16 cellular contexts compared by ENCODE assay signal in the genomic region with DNA sequence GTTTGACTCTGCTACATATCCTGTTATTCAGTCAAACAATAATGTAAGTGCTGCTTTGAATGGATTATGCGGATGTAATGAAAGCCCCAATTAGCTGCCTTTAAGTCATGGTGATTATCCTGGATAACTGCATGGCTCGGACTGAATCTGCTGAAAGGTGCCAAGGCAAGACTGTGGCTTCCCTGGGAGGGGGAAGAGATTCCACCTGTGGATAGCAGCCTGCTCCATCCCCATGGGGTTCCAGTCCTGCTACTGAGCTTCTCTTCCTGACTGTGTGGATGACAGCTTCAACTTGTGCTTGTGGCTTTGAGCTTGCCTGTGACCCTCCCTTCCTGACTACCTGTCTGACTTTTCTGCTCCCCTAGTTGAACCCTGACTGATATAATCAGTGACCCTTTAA.
DNase-seq lines count a peak whose midpoint lies in the region; ATAC-seq, FAIRE-seq and TF ChIP-seq lines count a peak whose summit lies in the region.
"Had no signal": no experiment of that assay in that cellular context is flagged by ENCODE, and none has a peak within 500 bp of the region (broad histone marks: within the 10 kb centered on the region; RNA-seq: fewer than 3 reads in every experiment).

No MANE protein-coding gene starts in this region.

- no peak overlapping the region for H3T11ph ChIP-seq in H9 (ENCODE audit: low read length)

- no peaks in the 10 kb centered on the region for H4K20me1 ChIP-seq in H9 (ENCODE audit: control insufficient read depth, insufficient read depth, insufficient read length)
- H4K20me1 ChIP-seq: BLaER1 treated with 17β-estradiol and CSF1 and Interleukin-3, amounts not matched to agents 10 nM and 100 nM had no signal

- DNase-seq in D341Med (ENCODE audit: low spot score) (peak; percentile 35), H9 (peak; percentile 35), NCI-H82 treated with DMSO at 0.1 percent for 48 hours (lab: John Stamatoyannopoulos, UW; ENCODE audit: unreplicated experiment) (peak; percentile 32), endodermal cell (peak; percentile 67), urothelium cell line (ENCODE audit: low spot score) (no peak), left ventricle myocardium inferior (no peak)
- no peak for DNase-seq in activated T-cell treated with anti-CD3 and anti-CD28 coated beads, Interleukin-2, amount 50 U/mL, for 4 hours
- DNase-seq in stimulated activated CD4-positive, alpha-beta T cell treated with anti-CD3 and anti-CD28 coated beads, Interleukin-4, amount 100 ng/mL, for 1 hour: no peak
- DNase-seq: ACHN; CD4-positive, CD25-positive, alpha-beta regulatory T cell; DMS79; GOT3; HCEC 1CT; HFFc6 had no signal

- H3K4me1 Mint-ChIP-seq in H9: peaks cover 12 to 15% of the 10 kb centered on the region in 2 experiments
- H3K4me1 Mint-ChIP-seq in endodermal cell: peaks cover 11% of the 10 kb centered on the region
- H3K4me1 Mint-ChIP-seq in activated T-cell treated with anti-CD3 and anti-CD28 coated beads, Interleukin-2, amount 50 U/mL, for 4 hours (ENCODE audit: low read depth): no peaks in the 10 kb centered on the region
- H3K4me1 Mint-ChIP-seq: CD4-positive, CD25-positive, alpha-beta regulatory T cell had no signal

- H3K9me3 Mint-ChIP-seq in H9: no peaks in the 10 kb centered on the region
- H3K9me3 Mint-ChIP-seq in endodermal cell: no peaks in the 10 kb centered on the region
- H3K9me3 Mint-ChIP-seq in activated T-cell treated with anti-CD3 and anti-CD28 coated beads, Interleukin-2, amount 50 U/mL, for 4 hours: no peaks in the 10 kb centered on the region

- H3K4ac ChIP-seq in H9 (ENCODE audit: low read depth, low read length): no peak overlapping the region

- no peak overlapping the region for H3K14ac ChIP-seq in H9 (ENCODE audit: insufficient read depth, low read length)

- H3K9ac ChIP-seq in H9 (ENCODE audit: extremely low read depth, insufficient read length, low read length) (no peak overlapping the region), endodermal cell (ENCODE audit: extremely low read depth, low read length, poor library complexity, severe bottlenecking) (no peak overlapping the region)
- H3K9ac ChIP-seq: BLaER1 treated with 17β-estradiol and CSF1 and Interleukin-3, amounts not matched to agents 10 nM and 100 nM had no signal

- H3K79me2 ChIP-seq in H9 (ENCODE audit: insufficient read depth, low read length): no peaks in the 10 kb centered on the region

- H3K4me1 ChIP-seq in H9 (ENCODE audit: insufficient read depth, low read length) (peaks cover 8% of the 10 kb centered on the region; the same call in 1 of the 2 replicates), endodermal cell (ENCODE audit: control insufficient read depth, insufficient read depth, low read length) (no peaks in the 10 kb centered on the region), left ventricle myocardium inferior (no peaks in the 10 kb centered on the region)
- H3K4me1 ChIP-seq: BLaER1 treated with 17β-estradiol and CSF1 and Interleukin-3, amounts not matched to agents 10 nM and 100 nM had no signal

- peak overlapping the region in 1 of 3 experiments; percentile 50; a peak in 1 of 7 replicates for H3K27ac Mint-ChIP-seq in H9
- no peak overlapping the region for H3K27ac Mint-ChIP-seq in endodermal cell
- H3K27ac Mint-ChIP-seq: CD4-positive, CD25-positive, alpha-beta regulatory T cell; HFFc6 had no signal

- TF ChIP-seq CTCF in H9 (conservative IDR thresholded peaks at IDR 0.05): no peak
- TF ChIP-seq CTCF in endodermal cell (conservative IDR thresholded peaks at IDR 0.05): no peak
- no peak for TF ChIP-seq CTCF in left ventricle myocardium inferior (IDR thresholded peaks at IDR 0.05; ENCODE audit: borderline replicate concordance)

- H3K36me3 ChIP-seq in endodermal cell (ENCODE audit: control insufficient read depth, insufficient read depth, low read length) (no peaks in the 10 kb centered on the region), left ventricle myocardium inferior (no peaks in the 10 kb centered on the region)
- H3K36me3 ChIP-seq: BLaER1 treated with 17β-estradiol and CSF1 and Interleukin-3, amounts not matched to agents 10 nM and 100 nM had no signal

- H4K5ac ChIP-seq in H9 (ENCODE audit: insufficient read length, low read depth, low read length): no peak overlapping the region

- no peak overlapping the region for H2BK20ac ChIP-seq in H9 (ENCODE audit: low read depth, low read length, poor library complexity, severe bottlenecking)

- H3K27me3 ChIP-seq in H9 (ENCODE audit: insufficient read depth, low read length): no peaks in the 10 kb centered on the region
- H3K27me3 ChIP-seq in endodermal cell (ENCODE audit: control insufficient read depth, insufficient read depth, low read length, poor library complexity, severe bottlenecking): no peaks in the 10 kb centered on the region
- no peaks in the 10 kb centered on the region for H3K27me3 ChIP-seq in left ventricle myocardium inferior (ENCODE audit: low read depth)
- H3K27me3 ChIP-seq: BLaER1 treated with 17β-estradiol and CSF1 and Interleukin-3, amounts not matched to agents 10 nM and 100 nM had no signal

- H3K4me2 ChIP-seq in H9 (ENCODE audit: insufficient read depth, insufficient read length, low read length): no peak overlapping the region
- H3K4me2 ChIP-seq: BLaER1 treated with 17β-estradiol and CSF1 and Interleukin-3, amounts not matched to agents 10 nM and 100 nM had no signal

- H3K27ac ChIP-seq in H9 (ENCODE audit: insufficient read length, low read depth, low read length) (no peak overlapping the region), endodermal cell (ENCODE audit: low read depth, low read length) (no peak overlapping the region), left ventricle myocardium inferior (replicated peaks) (no peak overlapping the region)
- H3K27ac ChIP-seq: BLaER1 treated with 17β-estradiol and CSF1 and Interleukin-3, amounts not matched to agents 10 nM and 100 nM had no signal

- no peak overlapping the region for H3K23ac ChIP-seq in H9 (ENCODE audit: insufficient read length, low read depth, low read length)

- no peaks in the 10 kb centered on the region for H3K79me1 ChIP-seq in H9 (ENCODE audit: insufficient read depth, low read depth, low read length, poor library complexity, severe bottlenecking)

- no peak overlapping the region for H3K4me3 ChIP-seq in endodermal cell (ENCODE audit: low read length)
- H3K4me3 ChIP-seq in left ventricle myocardium inferior: no peak overlapping the region
- H3K4me3 ChIP-seq: BLaER1 treated with 17β-estradiol and CSF1 and Interleukin-3, amounts not matched to agents 10 nM and 100 nM had no signal

- intact Hi-C loops in left ventricle myocardium inferior (cut with micrococcal nuclease): no loop called here

- H3K9me3 ChIP-seq in H9 (ENCODE audit: control insufficient read depth, low read depth, low read length) (no peaks in the 10 kb centered on the region), endodermal cell (ENCODE audit: control insufficient read depth, low read length) (no peaks in the 10 kb centered on the region), left ventricle myocardium inferior (replicated peaks) (no peaks in the 10 kb centered on the region)
- H3K9me3 ChIP-seq: BLaER1 treated with 17β-estradiol and CSF1 and Interleukin-3, amounts not matched to agents 10 nM and 100 nM had no signal

- no peaks in the 10 kb centered on the region for H3K27me3 Mint-ChIP-seq in H9 (ENCODE audit: low read depth)
- no peaks in the 10 kb centered on the region for H3K27me3 Mint-ChIP-seq in endodermal cell (ENCODE audit: insufficient read depth)
- no peaks in the 10 kb centered on the region for H3K27me3 Mint-ChIP-seq in activated T-cell treated with anti-CD3 and anti-CD28 coated beads, Interleukin-2, amount 50 U/mL, for 4 hours (ENCODE audit: low read depth)
- H3K27me3 Mint-ChIP-seq: CD4-positive, CD25-positive, alpha-beta regulatory T cell had no signal

- no peak overlapping the region for H2BK12ac ChIP-seq in H9 (ENCODE audit: insufficient read length, low read depth, low read length)

- no peak overlapping the region for H4K8ac ChIP-seq in H9 (replicated peaks; ENCODE audit: insufficient read length, low read depth, low read length)

- no peak overlapping the region for H2AK5ac ChIP-seq in H9 (ENCODE audit: insufficient read length, low read length)

- H2BK120ac ChIP-seq in H9 (ENCODE audit: low read depth, low read length, poor library complexity, severe bottlenecking): no peak overlapping the region

- no peaks in the 10 kb centered on the region for H3K23me2 ChIP-seq in H9 (ENCODE audit: insufficient read length, low read depth, low read length, poor library complexity, severe bottlenecking)

- no CpG with 5 or more reads among the region's 2 CpGs for WGBS in H9 (ENCODE audit: extremely low coverage, insufficient read length, low lambda C conversion rate)
- WGBS in endodermal cell (ENCODE audit: insufficient coverage in 1 of 2, insufficient read length in 1 of 2), 2 experiments: 74 to 87% methylated on average over 2 of the region's 2 CpGs

- no peak overlapping the region for H3K56ac ChIP-seq in H9 (ENCODE audit: insufficient read length, low read depth, low read length)

- H3K36me3 Mint-ChIP-seq in H9 (ENCODE audit: insufficient read depth in 1 of 3, low read depth in 3 of 3) (no peaks in the 10 kb centered on the region), endodermal cell (ENCODE audit: low read depth) (no peaks in the 10 kb centered on the region)
- no peaks in the 10 kb centered on the region for H3K36me3 Mint-ChIP-seq in activated T-cell treated with anti-CD3 and anti-CD28 coated beads, Interleukin-2, amount 50 U/mL, for 4 hours (ENCODE audit: insufficient read depth)
- H3K36me3 Mint-ChIP-seq: CD4-positive, CD25-positive, alpha-beta regulatory T cell had no signal

- no peak overlapping the region for H2BK5ac ChIP-seq in H9 (ENCODE audit: insufficient read length, low read length)

- no peak overlapping the region for H2AFZ ChIP-seq in H9 (ENCODE audit: low read length)

- no peak for ATAC-seq in activated T-cell treated with anti-CD3 and anti-CD28 coated beads, Interleukin-2, amount 50 U/mL, for 4 hours

- no peak overlapping the region for H4K91ac ChIP-seq in H9 (ENCODE audit: insufficient read length, low read depth, low read length)

- no peak overlapping the region for H2BK15ac ChIP-seq in H9 (ENCODE audit: low read depth, low read length)

- no peak for FAIRE-seq in urothelium cell line (lab: Jason Lieb, UNC)
- FAIRE-seq: GM12891 had no signal

- H3K18ac ChIP-seq in H9 (ENCODE audit: insufficient read length, low read depth, low read length): no peak overlapping the region

- H3K4me3 Mint-ChIP-seq in H9 (no peak overlapping the region), endodermal cell (no peak overlapping the region)
- H3K4me3 Mint-ChIP-seq in activated T-cell treated with anti-CD3 and anti-CD28 coated beads, Interleukin-2, amount 50 U/mL, for 4 hours: no peak overlapping the region
- H3K4me3 Mint-ChIP-seq: CD4-positive, CD25-positive, alpha-beta regulatory T cell; HFFc6 had no signal

Comparison
In these comparisons a context has a peak if more than half of its experiments do, and no peak if none do; other contexts are left out.
1. DNase-seq: peak in D341Med (single experiment), H9 (single experiment), NCI-H82 treated with DMSO at 0.1 percent for 48 hours (single experiment) and endodermal cell (single experiment); none in activated T-cell treated with anti-CD3 and anti-CD28 coated beads, Interleukin-2, amount 50 U/mL, for 4 hours (single experiment), urothelium cell line (single experiment), left ventricle myocardium inferior (single experiment) and stimulated activated CD4-positive, alpha-beta T cell treated with anti-CD3 and anti-CD28 coated beads, Interleukin-4, amount 100 ng/mL, for 1 hour (single experiment).